ENCODE assay signal across 24 cellular contexts in the genomic region with DNA sequence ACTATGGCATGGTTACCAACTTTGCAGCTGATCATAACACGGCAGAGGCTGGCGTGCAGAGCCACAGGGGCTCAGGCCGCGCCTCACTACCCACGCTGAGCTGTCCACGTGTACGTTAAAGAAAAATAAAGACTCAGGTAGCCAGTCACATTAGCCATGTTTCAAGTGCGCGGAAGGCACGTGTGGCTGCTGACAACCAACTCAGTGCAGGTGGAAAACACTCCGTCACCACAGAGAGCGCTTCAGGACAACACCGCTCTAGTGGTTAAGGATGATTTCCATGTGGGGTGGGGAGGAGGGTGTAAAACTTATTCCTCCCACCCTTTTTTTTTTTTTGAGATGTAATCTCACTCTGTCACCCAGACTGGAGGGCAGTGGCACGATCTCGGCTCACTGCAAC. TPM values are rescaled to one million over a fixed set of nuclear protein-coding genes. Genes with fewer than 3 reads are reported as not detected.
DNase-seq lines count a peak whose midpoint lies in the region; ATAC-seq, FAIRE-seq and TF ChIP-seq lines count a peak whose summit lies in the region.
"Had no signal": no experiment of that assay in that cellular context is flagged by ENCODE, and none has a peak within 500 bp of the region (broad histone marks: within the 10 kb centered on the region; RNA-seq: fewer than 3 reads in every experiment).

No MANE protein-coding gene starts in this region.

- no peaks in the 10 kb centered on the region for H3K27me3 Mint-ChIP-seq in activated naive CD8-positive, alpha-beta T cell
- no peaks in the 10 kb centered on the region for H3K27me3 Mint-ChIP-seq in activated naive CD8-positive, alpha-beta T cell treated with anti-CD3 and anti-CD28 coated beads, Interleukin-2, amount 50 U/mL, for 24 hours
- no peaks in the 10 kb centered on the region for H3K27me3 Mint-ChIP-seq in astrocyte (ENCODE audit: low read depth, unreplicated experiment)
- H3K27me3 Mint-ChIP-seq: CD4-positive, alpha-beta T cell had no signal

- H3K27ac ChIP-seq in astrocyte (ENCODE audit: low read depth, low read length): no peak overlapping the region
- peak overlapping the region; percentile 9 for H3K27ac ChIP-seq in lower lobe of right lung
- peak overlapping the region; percentile 90 to 99 (median 98) for H3K27ac ChIP-seq in thyroid gland

- peak overlapping the region; percentile 87 for H3K27ac Mint-ChIP-seq in activated naive CD8-positive, alpha-beta T cell
- no peak overlapping the region for H3K27ac Mint-ChIP-seq in activated naive CD8-positive, alpha-beta T cell treated with anti-CD3 and anti-CD28 coated beads, Interleukin-2, amount 50 U/mL, for 24 hours
- peak overlapping the region; percentile 53 for H3K27ac Mint-ChIP-seq in astrocyte (ENCODE audit: unreplicated experiment)
- H3K27ac Mint-ChIP-seq: IgD-negative memory B cell had no signal

- H3K36me3 ChIP-seq in astrocyte (ENCODE audit: insufficient read depth, low read length): peaks cover 4% of the 10 kb centered on the region
- H3K36me3 ChIP-seq in lower lobe of right lung: peaks cover 51% of the 10 kb centered on the region
- no peaks in the 10 kb centered on the region for H3K36me3 ChIP-seq in thyroid gland
- H3K36me3 ChIP-seq: MG63 had no signal

- H3K4me3 ChIP-seq in astrocyte (ENCODE audit: insufficient read depth, low read depth, low read length): no peak overlapping the region
- no peak overlapping the region for H3K4me3 ChIP-seq in lower lobe of right lung
- no peak overlapping the region for H3K4me3 ChIP-seq in thyroid gland (replicated peaks in 1 of 3)
- H3K4me3 ChIP-seq: GM23248, HAP-1, MG63 had no signal

- H3K9me3 ChIP-seq in astrocyte (ENCODE audit: insufficient read depth, low read depth, low read length) (no peaks in the 10 kb centered on the region), lower lobe of right lung (no peaks in the 10 kb centered on the region), thyroid gland (no peaks in the 10 kb centered on the region)
- H3K9me3 ChIP-seq: BE2C, Caco-2, HAP-1, MG63 had no signal

- peaks cover 29% of the 10 kb centered on the region for H4K20me1 ChIP-seq in astrocyte (ENCODE audit: insufficient read depth, low read length)

- TF ChIP-seq POLR2A in thyroid gland (IDR thresholded peaks at IDR 0.05): peak in 1 of 2 donors; percentile 43

- TF ChIP-seq CTCF in astrocyte (IDR thresholded peaks at IDR 0.05; ENCODE audit: insufficient read depth, low read depth, low read length) (no peak), lower lobe of right lung (IDR thresholded peaks at IDR 0.05) (no peak), thyroid gland (IDR thresholded peaks at IDR 0.05) (no peak)

- peaks cover 37% of the 10 kb centered on the region for H3K4me1 Mint-ChIP-seq in activated naive CD8-positive, alpha-beta T cell (ENCODE audit: low read depth)
- H3K4me1 Mint-ChIP-seq in activated naive CD8-positive, alpha-beta T cell treated with anti-CD3 and anti-CD28 coated beads, Interleukin-2, amount 50 U/mL, for 24 hours: peaks cover 57% of the 10 kb centered on the region
- H3K4me1 Mint-ChIP-seq in astrocyte (ENCODE audit: low read depth, unreplicated experiment): peaks cover 60% of the 10 kb centered on the region

- no peak for DNase-seq in activated naive CD8-positive, alpha-beta T cell treated with anti-CD3 and anti-CD28 coated beads, Interleukin-2, amount 50 U/mL, for 24 hours
- DNase-seq in astrocyte (ENCODE audit: low read depth) (no peak), lower lobe of right lung (no peak), thyroid gland (peak; percentile 49 to 68), NCI-H2227 (lab: John Stamatoyannopoulos, UW; ENCODE audit: unreplicated experiment) (no peak)
- DNase-seq: Caco-2; CD4-positive, alpha-beta T cell; GM23248; Kasumi-1; MG63; NCI-H1048; NCI-H1436; NCI-H2029 treated with DMSO at 0.1 percent for 48 hours; NCI-H748 treated with DMSO at 0.1 percent for 48 hours; SHP77 had no signal

- WGBS in thyroid gland, 2 donors: 62 to 83% methylated on average over 15 of the region's 15 CpGs

- H3K4me1 ChIP-seq in astrocyte (ENCODE audit: insufficient read depth, low read length): peaks cover 31% of the 10 kb centered on the region
- H3K4me1 ChIP-seq in lower lobe of right lung: peaks cover 48% of the 10 kb centered on the region
- peaks cover 54 to 72% of the 10 kb centered on the region in 2 donors for H3K4me1 ChIP-seq in thyroid gland
- H3K4me1 ChIP-seq: HAP-1 had no signal

- no peak for ATAC-seq in activated naive CD8-positive, alpha-beta T cell treated with anti-CD3 and anti-CD28 coated beads, Interleukin-2, amount 50 U/mL, for 24 hours
- ATAC-seq in lower lobe of right lung (no peak), HG03159 (IDR thresholded peaks at IDR 0.05; ENCODE audit: unreplicated experiment) (no peak), GM21515 (IDR thresholded peaks at IDR 0.05; ENCODE audit: unreplicated experiment) (no peak)

- H3K79me2 ChIP-seq in astrocyte (ENCODE audit: insufficient read depth, low read length): peaks cover 51% of the 10 kb centered on the region

- H3K27me3 ChIP-seq in astrocyte (ENCODE audit: insufficient read depth, low read length) (no peaks in the 10 kb centered on the region), lower lobe of right lung (ENCODE audit: low read depth) (no peaks in the 10 kb centered on the region), thyroid gland (no peaks in the 10 kb centered on the region)
- H3K27me3 ChIP-seq: BE2C, MG63 had no signal

- H3K9ac ChIP-seq in astrocyte (ENCODE audit: low read length): no peak overlapping the region

- H2AFZ ChIP-seq in astrocyte (ENCODE audit: low read depth, low read length): no peak overlapping the region
- H2AFZ ChIP-seq: GM23248 had no signal

- no peaks in the 10 kb centered on the region for H3K9me3 Mint-ChIP-seq in activated naive CD8-positive, alpha-beta T cell (ENCODE audit: low read depth)
- H3K9me3 Mint-ChIP-seq in activated naive CD8-positive, alpha-beta T cell treated with anti-CD3 and anti-CD28 coated beads, Interleukin-2, amount 50 U/mL, for 24 hours: no peaks in the 10 kb centered on the region
- H3K9me3 Mint-ChIP-seq in astrocyte (ENCODE audit: unreplicated experiment): no peaks in the 10 kb centered on the region
- H3K9me3 Mint-ChIP-seq: CD4-positive, alpha-beta T cell; IgD-negative memory B cell had no signal

- H3K36me3 Mint-ChIP-seq in activated naive CD8-positive, alpha-beta T cell: peaks cover 2% of the 10 kb centered on the region
- H3K36me3 Mint-ChIP-seq in activated naive CD8-positive, alpha-beta T cell treated with anti-CD3 and anti-CD28 coated beads, Interleukin-2, amount 50 U/mL, for 24 hours (ENCODE audit: low read depth): peaks cover 16% of the 10 kb centered on the region
- peaks cover 5% of the 10 kb centered on the region for H3K36me3 Mint-ChIP-seq in astrocyte (ENCODE audit: low read depth, unreplicated experiment)

- no peak for FAIRE-seq in astrocyte (lab: Jason Lieb, UNC)
- FAIRE-seq: G401.6, HTR-8/SVneo, RCC 7860 had no signal

- H3K4me3 Mint-ChIP-seq in activated naive CD8-positive, alpha-beta T cell: no peak overlapping the region
- no peak overlapping the region for H3K4me3 Mint-ChIP-seq in activated naive CD8-positive, alpha-beta T cell treated with anti-CD3 and anti-CD28 coated beads, Interleukin-2, amount 50 U/mL, for 24 hours
- no peak overlapping the region for H3K4me3 Mint-ChIP-seq in astrocyte (ENCODE audit: unreplicated experiment)
- H3K4me3 Mint-ChIP-seq: CD4-positive, alpha-beta T cell; IgD-negative memory B cell had no signal

- no peak overlapping the region for H3K4me2 ChIP-seq in astrocyte (ENCODE audit: low read length)

- intact Hi-C loops in lower lobe of right lung (cut with DNase I): no loop called here
- intact Hi-C loops in thyroid gland (cut with DNase I): no loop called here

RNA-seq across cellular contexts. Expression of gene ZCCHC14, which starts 33.8 kb away (rescaled TPM):
- 19.0 and 19.2 TPM in 2 replicates for total RNA-seq in astrocyte
- 23.9 TPM for total RNA-seq in lower lobe of right lung
- total RNA-seq in thyroid gland: 10 to 100 TPM; 23.0 to 70.0 (median 27.6) TPM

Comparison
In these comparisons a context has a peak if more than half of its experiments do, and no peak if none do; other contexts are left out.
1. DNase-seq: peak in thyroid gland (2 of 2); none in activated naive CD8-positive, alpha-beta T cell treated with anti-CD3 and anti-CD28 coated beads, Interleukin-2, amount 50 U/mL, for 24 hours (single experiment), astrocyte (single experiment), lower lobe of right lung (single experiment) and NCI-H2227 (single experiment).